In genomic region chrX:51614353-51614752, GRCh38 we compare ENCODE assay signal across 9 cellular contexts. TPM values are rescaled to one million over a fixed set of nuclear protein-coding genes. Genes with fewer than 3 reads are reported as not detected.
DNase-seq lines count a peak whose midpoint lies in the region; ATAC-seq and TF ChIP-seq lines count a peak whose summit lies in the region.
"Had no signal": no experiment of that assay in that cellular context is flagged by ENCODE, and none has a peak within 500 bp of the region (broad histone marks: within the 10 kb centered on the region; RNA-seq: fewer than 3 reads in every experiment).

No MANE protein-coding gene starts in this region.

- intact Hi-C loops in stomach (cut with DNase I; ENCODE audit: low total_unique reads) = no loop called here

- no peak for TF ChIP-seq EP300 in stomach (IDR thresholded peaks at IDR 0.05)

- peaks cover 0 to 6% (median 3%) of the 10 kb centered on the region in 4 donors for H3K4me1 ChIP-seq in stomach
- H3K4me1 ChIP-seq: BLaER1 had no signal

- no peaks in the 10 kb centered on the region for H3K9me3 ChIP-seq in stomach

- H3K27me3 ChIP-seq in stomach = peaks cover 0 to 32% (median 17%) of the 10 kb centered on the region in 3 donors

- TF ChIP-seq CTCF in fibroblast of villous mesenchyme (IDR thresholded peaks at IDR 0.05; ENCODE audit: insufficient read depth, low read depth, low read length) (peak; percentile 62), stomach (IDR thresholded peaks at IDR 0.05) (peak in 4 of 7 experiments; percentile 11 to 13 (median 12))

- peak; percentile 50 for ATAC-seq in HG02885 (IDR thresholded peaks at IDR 0.05; ENCODE audit: poor library complexity, unreplicated experiment)
- ATAC-seq in HG03135 (IDR thresholded peaks at IDR 0.05; ENCODE audit: unreplicated experiment) = no peak
- ATAC-seq in GM18870 (IDR thresholded peaks at IDR 0.05; ENCODE audit: unreplicated experiment) = no peak

- 6 to 13% (median 8%) methylated on average over 6 of the region's 6 CpGs for WGBS in stomach, 5 donors

- TF ChIP-seq POLR2A in stomach (IDR thresholded peaks at IDR 0.05) = no peak

- no peak overlapping the region for H3K4me3 ChIP-seq in fibroblast of villous mesenchyme (ENCODE audit: low read depth, low read length)
- no peak overlapping the region for H3K4me3 ChIP-seq in stomach
- H3K4me3 ChIP-seq: BLaER1 had no signal

- H3K27ac ChIP-seq in stomach = no peak overlapping the region
- H3K27ac ChIP-seq: BLaER1 had no signal

- no peaks in the 10 kb centered on the region for H3K36me3 ChIP-seq in stomach
- H3K36me3 ChIP-seq: BLaER1 had no signal

- DNase-seq in DMS79 treated with DMSO at 0.1 percent for 48 hours (lab: John Stamatoyannopoulos, UW) (peak; percentile 7), DMS79 (lab: John Stamatoyannopoulos, UW) (no peak), RPMI8226 (peak; percentile 19), fibroblast of villous mesenchyme (ENCODE audit: low read depth) (peak; percentile 32), stomach (no peak)

RNA-seq across cellular contexts. Expression of gene CENPVL3, which starts 4.4 kb away (rescaled TPM):
- not detected in 2 replicates for total RNA-seq in fibroblast of villous mesenchyme
- total RNA-seq in stomach = not detected
- polyA plus RNA-seq in stomach = not detected

Comparison
In these comparisons a context has a peak if more than half of its experiments do, and no peak if none do; other contexts are left out.
1. DNase-seq: peak in DMS79 treated with DMSO at 0.1 percent for 48 hours (single experiment), RPMI8226 (single experiment) and fibroblast of villous mesenchyme (single experiment); none in DMS79 (single experiment) and stomach (single experiment).